Comparison of ENCODE assay signal across 23 cellular contexts in the genomic region with DNA sequence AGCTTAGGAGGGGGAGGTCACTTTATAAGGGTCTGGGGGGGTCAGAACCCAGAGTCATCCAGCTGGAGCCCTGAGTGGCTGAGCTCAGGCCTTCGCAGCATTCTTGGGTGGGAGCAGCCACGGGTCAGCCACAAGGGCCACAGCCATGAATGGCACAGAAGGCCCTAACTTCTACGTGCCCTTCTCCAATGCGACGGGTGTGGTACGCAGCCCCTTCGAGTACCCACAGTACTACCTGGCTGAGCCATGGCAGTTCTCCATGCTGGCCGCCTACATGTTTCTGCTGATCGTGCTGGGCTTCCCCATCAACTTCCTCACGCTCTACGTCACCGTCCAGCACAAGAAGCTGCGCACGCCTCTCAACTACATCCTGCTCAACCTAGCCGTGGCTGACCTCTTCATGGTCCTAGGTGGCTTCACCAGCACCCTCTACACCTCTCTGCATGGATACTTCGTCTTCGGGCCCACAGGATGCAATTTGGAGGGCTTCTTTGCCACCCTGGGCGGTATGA. TPM values are rescaled to one million over a fixed set of nuclear protein-coding genes. Genes with fewer than 3 reads are reported as not detected.
"Had no signal": no experiment of that assay in that cellular context is flagged by ENCODE, and none has a peak within 500 bp of the region (broad histone marks: within the 10 kb centered on the region; RNA-seq: fewer than 3 reads in every experiment).

TSS of gene RHO (plus strand) at position 51 of the 512 bp plus-strand sequence. CDS start at position 146, 95 bp downstream.

- ATAC-seq: activated T-cell treated with anti-CD3 and anti-CD28 coated beads, Interleukin-2, amount 50 U/mL, for 72 hours; gastroesophageal sphincter; heart right ventricle; left colon; natural killer cell had no signal

- H3K36me3 ChIP-seq: breast epithelium, gastroesophageal sphincter, heart right ventricle, ovary, sigmoid colon, WERI-Rb-1 had no signal

- H3K4me3 ChIP-seq: breast epithelium, gastroesophageal sphincter, heart right ventricle, lung, ovary, sigmoid colon had no signal

- H3K36me3 Mint-ChIP-seq: activated naive CD8-positive, alpha-beta T cell treated with anti-CD3 and anti-CD28 coated beads, Interleukin-2, amount 10 ng/mL, durations not matched to agents 7 days and 5 days; natural killer cell had no signal

- DNase-seq: activated CD4-positive, alpha-beta memory T cell treated with anti-CD3 and anti-CD28 coated beads, Interleukin-2, amount 10 ng/mL, durations not matched to agents 7 days and 5 days; activated CD4-positive, alpha-beta T cell treated with anti-CD3 and anti-CD28 coated beads for 4 hours; activated gamma-delta T cell treated with Interleukin-2 at 50 U/mL for 16 hours; activated naive CD8-positive, alpha-beta T cell treated with anti-CD3 and anti-CD28 coated beads, Interleukin-2, amount 10 ng/mL, durations not matched to agents 7 days and 5 days; activated T-cell treated with anti-CD3 and anti-CD28 coated beads, Interleukin-2, amount 50 U/mL, for 72 hours; aorta; heart right ventricle; left colon; natural killer cell; ovary; SIG-M5; sigmoid colon; stimulated activated CD4-positive, alpha-beta T cell treated with anti-CD3 and anti-CD28 coated beads, Interleukin-1b, Interleukin-23, amount 100 ng/mL, for 48 hours; stimulated activated naive CD4-positive, alpha-beta T cell; trophoblast cell; WERI-Rb-1 had no signal

- H3K9me3 ChIP-seq: breast epithelium, gastroesophageal sphincter, heart right ventricle, ovary, sigmoid colon had no signal

- H3K27ac ChIP-seq: breast epithelium, gastroesophageal sphincter, ovary, sigmoid colon, WERI-Rb-1 had no signal

- H3K9me3 Mint-ChIP-seq: activated CD4-positive, alpha-beta memory T cell treated with anti-CD3 and anti-CD28 coated beads, Interleukin-2, amount 10 ng/mL, durations not matched to agents 7 days and 5 days; activated naive CD8-positive, alpha-beta T cell treated with anti-CD3 and anti-CD28 coated beads, Interleukin-2, amount 10 ng/mL, durations not matched to agents 7 days and 5 days; activated T-cell treated with anti-CD3 and anti-CD28 coated beads, Interleukin-2, amount 50 U/mL, for 72 hours; natural killer cell; T-helper 1 cell treated with Interleukin-12 subunit alpha and Interleukin-12 subunit beta and Interleukin-4 antibody, amounts not matched to agents 30 μg/mL and 1 μg/mL, for 36 hours had no signal

- H3K27ac Mint-ChIP-seq: activated CD4-positive, alpha-beta memory T cell treated with anti-CD3 and anti-CD28 coated beads, Interleukin-2, amount 10 ng/mL, durations not matched to agents 7 days and 5 days; activated naive CD8-positive, alpha-beta T cell treated with anti-CD3 and anti-CD28 coated beads, Interleukin-2, amount 10 ng/mL, durations not matched to agents 7 days and 5 days; activated T-cell treated with anti-CD3 and anti-CD28 coated beads, Interleukin-2, amount 50 U/mL, for 72 hours; T-helper 1 cell treated with Interleukin-12 subunit alpha and Interleukin-12 subunit beta and Interleukin-4 antibody, amounts not matched to agents 30 μg/mL and 1 μg/mL, for 36 hours had no signal

- H3K4me3 Mint-ChIP-seq: activated CD4-positive, alpha-beta memory T cell treated with anti-CD3 and anti-CD28 coated beads, Interleukin-2, amount 10 ng/mL, durations not matched to agents 7 days and 5 days; activated naive CD8-positive, alpha-beta T cell treated with anti-CD3 and anti-CD28 coated beads, Interleukin-2, amount 10 ng/mL, durations not matched to agents 7 days and 5 days; activated T-cell treated with anti-CD3 and anti-CD28 coated beads, Interleukin-2, amount 50 U/mL, for 72 hours; natural killer cell; T-helper 1 cell treated with Interleukin-12 subunit alpha and Interleukin-12 subunit beta and Interleukin-4 antibody, amounts not matched to agents 30 μg/mL and 1 μg/mL, for 36 hours had no signal

- H3K27me3 ChIP-seq: breast epithelium, gastroesophageal sphincter, heart right ventricle, ovary, sigmoid colon had no signal

- H3K4me1 ChIP-seq: breast epithelium, sigmoid colon had no signal

- H3K27me3 Mint-ChIP-seq: activated CD4-positive, alpha-beta memory T cell treated with anti-CD3 and anti-CD28 coated beads, Interleukin-2, amount 10 ng/mL, durations not matched to agents 7 days and 5 days had no signal

- H3K4me1 Mint-ChIP-seq: activated CD4-positive, alpha-beta memory T cell treated with anti-CD3 and anti-CD28 coated beads, Interleukin-2, amount 10 ng/mL, durations not matched to agents 7 days and 5 days; activated naive CD8-positive, alpha-beta T cell treated with anti-CD3 and anti-CD28 coated beads, Interleukin-2, amount 10 ng/mL, durations not matched to agents 7 days and 5 days; natural killer cell had no signal

RNA-seq across cellular contexts. Expression of gene RHO, which starts in this region (rescaled TPM):
- total RNA-seq: activated CD4-positive, alpha-beta memory T cell treated with anti-CD3 and anti-CD28 coated beads, Interleukin-2, amount 10 ng/mL, durations not matched to agents 7 days and 5 days; activated naive CD8-positive, alpha-beta T cell treated with anti-CD3 and anti-CD28 coated beads, Interleukin-2, amount 10 ng/mL, durations not matched to agents 7 days and 5 days; activated T-cell treated with anti-CD3 and anti-CD28 coated beads, Interleukin-2, amount 50 U/mL, for 72 hours; cerebellum; dermis microvascular lymphatic vessel endothelial cell; gastroesophageal sphincter; heart right ventricle; left colon; lung; natural killer cell; sigmoid colon had no signal
- polyA plus RNA-seq: aorta, esophagus, heart right ventricle, ovary, sigmoid colon had no signal
